1 cellular context compared by ENCODE assay signal in genomic region chr15:64681424-64682024, GRCh38.
TF ChIP-seq lines count a peak whose summit lies in the region.

No MANE protein-coding gene starts in this region.

TF ChIP-seq in HepG2, 621 proteins besides CTCF, POLR2A, EP300 and RAD21 (continued from another document):
- TF ChIP-seq SAP130 (CRISPR knock-in tag; IDR thresholded peaks at IDR 0.05; ENCODE audit: low read depth) (peak; percentile 47), PRDM10 (CRISPR knock-in tag; IDR thresholded peaks at IDR 0.05; ENCODE audit: low read depth) (0 out of 2 replicates have a peak, but pooled peaks have one; percentile 38), PLRG1 (conservative IDR thresholded peaks at IDR 0.05) (no peak), SMC3 (IDR thresholded peaks at IDR 0.05; ENCODE audit: low read length) (peak; percentile 99), ZNF503 (CRISPR knock-in tag; IDR thresholded peaks at IDR 0.05) (0 out of 2 replicates have a peak, but pooled peaks have one; percentile 46), ZSCAN21 (CRISPR knock-in tag; IDR thresholded peaks at IDR 0.05; ENCODE audit: borderline replicate concordance) (no peak), XRCC5 (optimal IDR thresholded peaks at IDR 0.05; ENCODE audit: low read length) (peak; percentile 43), ETV6 (CRISPR knock-in tag; conservative IDR thresholded peaks at IDR 0.05) (no peak), ZNF691 (CRISPR knock-in tag; IDR thresholded peaks at IDR 0.05; ENCODE audit: borderline replicate concordance, low read depth) (0 out of 2 replicates have a peak, but pooled peaks have one; percentile 70), NR3C1 (CRISPR knock-in tag; IDR thresholded peaks at IDR 0.05) (no peak), ZNF362 (CRISPR knock-in tag; IDR thresholded peaks at IDR 0.05; ENCODE audit: borderline replicate concordance) (peak; percentile 33; the same call in 1 of the 2 replicates), ZNF263 (CRISPR knock-in tag; IDR thresholded peaks at IDR 0.05) (no peak), ZNF746 (CRISPR knock-in tag; IDR thresholded peaks at IDR 0.05) (0 out of 2 replicates have a peak, but pooled peaks have one; percentile 29), RFXAP (CRISPR knock-in tag; IDR thresholded peaks at IDR 0.05; ENCODE audit: borderline replicate concordance) (peak; percentile 54; the same call in 1 of the 2 replicates), GATAD2A (CRISPR knock-in tag; IDR thresholded peaks at IDR 0.05) (0 out of 2 replicates have a peak, but pooled peaks have one; percentile 36), ZNF230 (CRISPR knock-in tag; IDR thresholded peaks at IDR 0.05) (0 out of 2 replicates have a peak, but pooled peaks have one; percentile 52), MYC (CRISPR knock-in tag; IDR thresholded peaks at IDR 0.05; ENCODE audit: borderline replicate concordance) (peak; percentile 70), KDM3A (CRISPR knock-in tag; IDR thresholded peaks at IDR 0.05; ENCODE audit: low read depth) (peak; percentile 66; the same call in 1 of the 2 replicates), SOX6 (IDR thresholded peaks at IDR 0.05) (no peak), SOX6 (CRISPR knock-in tag; IDR thresholded peaks at IDR 0.05) (peak; percentile 24; the same call in 1 of the 2 replicates), HMGXB4 (CRISPR knock-in tag; IDR thresholded peaks at IDR 0.05; ENCODE audit: borderline replicate concordance in 1 of 2, low read depth in 1 of 2) (peak; percentile 26 to 57; a peak in 1 of 4 replicates), ZNF484 (CRISPR knock-in tag; IDR thresholded peaks at IDR 0.05; ENCODE audit: borderline replicate concordance, low read depth) (no peak), ZNF124 (CRISPR knock-in tag; IDR thresholded peaks at IDR 0.05) (0 out of 2 replicates have a peak, but pooled peaks have one; percentile 33), TEAD3 (CRISPR knock-in tag; optimal IDR thresholded peaks at IDR 0.05; ENCODE audit: borderline replicate concordance) (peak; percentile 49), THAP11 (CRISPR knock-in tag; IDR thresholded peaks at IDR 0.05) (0 out of 2 replicates have a peak, but pooled peaks have one; percentile 18), IRF2 (CRISPR knock-in tag; IDR thresholded peaks at IDR 0.05) (0 out of 2 replicates have a peak, but pooled peaks have one; percentile 55), RBM22 (optimal IDR thresholded peaks at IDR 0.05; ENCODE audit: low read length) (peak; percentile 31)
